ENCODE assay signal across 17 cellular contexts in the genomic region with DNA sequence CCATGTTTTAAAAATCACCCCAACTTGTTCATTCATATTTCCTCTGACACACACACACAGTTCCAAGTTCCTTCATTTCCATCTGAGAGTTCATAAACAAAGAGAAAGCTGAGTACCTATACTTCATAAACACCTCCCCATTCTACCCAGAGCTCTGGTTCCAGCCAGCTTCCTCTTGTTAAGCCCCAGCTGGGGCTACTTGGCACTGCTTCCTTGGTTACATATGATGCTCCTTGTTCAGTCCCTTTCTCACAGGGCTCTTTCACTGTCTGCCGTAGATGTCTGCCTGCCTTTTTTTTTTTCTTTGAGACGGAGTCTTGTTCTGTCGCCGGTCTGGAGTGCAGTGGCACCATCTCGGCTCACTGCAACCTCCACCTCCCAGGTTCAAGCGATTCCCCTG.
DNase-seq lines count a peak whose midpoint lies in the region; ATAC-seq and TF ChIP-seq lines count a peak whose summit lies in the region.
"Had no signal": no experiment of that assay in that cellular context is flagged by ENCODE, and none has a peak within 500 bp of the region (broad histone marks: within the 10 kb centered on the region; RNA-seq: fewer than 3 reads in every experiment).

No MANE protein-coding gene starts in this region.

- no peak for ATAC-seq in activated naive CD8-positive, alpha-beta T cell treated with anti-CD3 and anti-CD28 coated beads, Interleukin-2, amount 50 U/mL, for 24 hours
- ATAC-seq in upper lobe of right lung (peak; percentile 25), GM18498 (IDR thresholded peaks at IDR 0.05; ENCODE audit: unreplicated experiment) (no peak)
- ATAC-seq: activated CD8-positive, alpha-beta memory T cell treated with anti-CD3 and anti-CD28 coated beads, Interleukin-2, amount 10 ng/mL, durations not matched to agents 7 days and 5 days; body of pancreas had no signal

- no peak overlapping the region for H3K4me3 ChIP-seq in upper lobe of right lung
- H3K4me3 ChIP-seq in spleen = peak overlapping the region in 1 of 8 donors; percentile 21
- H3K4me3 ChIP-seq: body of pancreas had no signal

- H3K36me3 ChIP-seq in upper lobe of right lung = no peaks in the 10 kb centered on the region
- H3K36me3 ChIP-seq in spleen = no peaks in the 10 kb centered on the region

- H3K9me3 ChIP-seq in upper lobe of right lung (no peaks in the 10 kb centered on the region), spleen (no peaks in the 10 kb centered on the region)
- H3K9me3 ChIP-seq: body of pancreas had no signal

- no peaks in the 10 kb centered on the region for H3K4me1 ChIP-seq in upper lobe of right lung
- H3K4me1 ChIP-seq in spleen = no peaks in the 10 kb centered on the region
- H3K4me1 ChIP-seq: body of pancreas had no signal

- peaks cover 8% of the 10 kb centered on the region for H3K27me3 ChIP-seq in upper lobe of right lung
- H3K27me3 ChIP-seq in spleen (replicated peaks in 1 of 7) = peaks cover 0 to 19% (median 6%) of the 10 kb centered on the region in 7 donors
- H3K27me3 ChIP-seq: body of pancreas had no signal

- H3K4me3 Mint-ChIP-seq in activated naive CD8-positive, alpha-beta T cell treated with anti-CD3 and anti-CD28 coated beads for 36 hours = no peak overlapping the region
- no peak overlapping the region for H3K4me3 Mint-ChIP-seq in activated naive CD8-positive, alpha-beta T cell treated with anti-CD3 and anti-CD28 coated beads, Interleukin-2, amount 50 U/mL, for 24 hours
- H3K4me3 Mint-ChIP-seq: activated CD8-positive, alpha-beta memory T cell treated with anti-CD3 and anti-CD28 coated beads, Interleukin-2, amount 10 ng/mL, durations not matched to agents 7 days and 5 days had no signal

- H3K27me3 Mint-ChIP-seq in activated naive CD8-positive, alpha-beta T cell treated with anti-CD3 and anti-CD28 coated beads for 36 hours = peaks cover 14% of the 10 kb centered on the region
- peaks cover 14% of the 10 kb centered on the region for H3K27me3 Mint-ChIP-seq in activated naive CD8-positive, alpha-beta T cell treated with anti-CD3 and anti-CD28 coated beads, Interleukin-2, amount 50 U/mL, for 24 hours

- 78 to 89% (median 84%) methylated on average over 6 of the region's 6 CpGs for WGBS in spleen, 5 donors

- TF ChIP-seq POLR2A in spleen (IDR thresholded peaks at IDR 0.05) = no peak

- peak overlapping the region; percentile 12 for H3K27ac Mint-ChIP-seq in activated naive CD8-positive, alpha-beta T cell treated with anti-CD3 and anti-CD28 coated beads for 36 hours
- H3K27ac Mint-ChIP-seq in activated naive CD8-positive, alpha-beta T cell treated with anti-CD3 and anti-CD28 coated beads, Interleukin-2, amount 50 U/mL, for 24 hours = no peak overlapping the region
- H3K27ac Mint-ChIP-seq: activated CD8-positive, alpha-beta memory T cell treated with anti-CD3 and anti-CD28 coated beads, Interleukin-2, amount 10 ng/mL, durations not matched to agents 7 days and 5 days had no signal

- H3K27ac ChIP-seq in upper lobe of right lung = no peak overlapping the region
- no peak overlapping the region for H3K27ac ChIP-seq in spleen
- H3K27ac ChIP-seq: body of pancreas, epithelial cell of prostate had no signal

- TF ChIP-seq CTCF in upper lobe of right lung (IDR thresholded peaks at IDR 0.05) = no peak
- no peak for TF ChIP-seq CTCF in spleen (IDR thresholded peaks at IDR 0.05 in 8 of 11, conservative IDR thresholded peaks at IDR 0.05 in 3 of 11)

- no peak for DNase-seq in activated naive CD8-positive, alpha-beta T cell treated with anti-CD3 and anti-CD28 coated beads for 36 hours
- DNase-seq in activated naive CD8-positive, alpha-beta T cell treated with anti-CD3 and anti-CD28 coated beads, Interleukin-2, amount 50 U/mL, for 24 hours = no peak
- DNase-seq in NCI-H187 treated with DMSO at 0.1 percent for 48 hours (lab: John Stamatoyannopoulos, UW) (peak; percentile 45), RPMI8226 (peak; percentile 42), upper lobe of right lung (no peak), activated gamma-delta T cell treated with Interleukin-2 at 50 U/mL for 16 hours (no peak), spleen (no peak)
- DNase-seq: activated CD8-positive, alpha-beta memory T cell treated with anti-CD3 and anti-CD28 coated beads, Interleukin-2, amount 10 ng/mL, durations not matched to agents 7 days and 5 days; activated naive CD4-positive, alpha-beta T cell treated with Interleukin-2 at 50 U/mL for 16 hours; body of pancreas; cortex of kidney; posterior cingulate gyrus; stimulated activated CD4-positive, alpha-beta T cell treated with anti-CD3 and anti-CD28 coated beads, Interleukin-4, amount 100 ng/mL, for 1 hour; stimulated activated CD8-positive, alpha-beta memory T cell treated with anti-CD3 and anti-CD28 coated beads, Interleukin-4, amount 100 ng/mL, for 48 hours; T-helper 2 cell had no signal

- intact Hi-C loops in upper lobe of right lung (cut with DNase I) = no loop called here
- intact Hi-C loops in spleen (cut with DNase I; ENCODE audit: low total_unique reads) = no loop called here

- no peaks in the 10 kb centered on the region for H3K9me3 Mint-ChIP-seq in activated naive CD8-positive, alpha-beta T cell treated with anti-CD3 and anti-CD28 coated beads for 36 hours
- H3K9me3 Mint-ChIP-seq in activated naive CD8-positive, alpha-beta T cell treated with anti-CD3 and anti-CD28 coated beads, Interleukin-2, amount 50 U/mL, for 24 hours = no peaks in the 10 kb centered on the region

- H3K36me3 Mint-ChIP-seq in activated naive CD8-positive, alpha-beta T cell treated with anti-CD3 and anti-CD28 coated beads for 36 hours = no peaks in the 10 kb centered on the region
- no peaks in the 10 kb centered on the region for H3K36me3 Mint-ChIP-seq in activated naive CD8-positive, alpha-beta T cell treated with anti-CD3 and anti-CD28 coated beads, Interleukin-2, amount 50 U/mL, for 24 hours (ENCODE audit: low read depth)
- H3K36me3 Mint-ChIP-seq: activated CD8-positive, alpha-beta memory T cell treated with anti-CD3 and anti-CD28 coated beads, Interleukin-2, amount 10 ng/mL, durations not matched to agents 7 days and 5 days had no signal

- H3K4me1 Mint-ChIP-seq in activated naive CD8-positive, alpha-beta T cell treated with anti-CD3 and anti-CD28 coated beads for 36 hours = no peaks in the 10 kb centered on the region
- no peaks in the 10 kb centered on the region for H3K4me1 Mint-ChIP-seq in activated naive CD8-positive, alpha-beta T cell treated with anti-CD3 and anti-CD28 coated beads, Interleukin-2, amount 50 U/mL, for 24 hours
- H3K4me1 Mint-ChIP-seq: activated CD8-positive, alpha-beta memory T cell treated with anti-CD3 and anti-CD28 coated beads, Interleukin-2, amount 10 ng/mL, durations not matched to agents 7 days and 5 days had no signal

Comparison
In these comparisons a context has a peak if more than half of its experiments do, and no peak if none do; other contexts are left out.
1. DNase-seq: peak in NCI-H187 treated with DMSO at 0.1 percent for 48 hours (single experiment) and RPMI8226 (single experiment); none in activated naive CD8-positive, alpha-beta T cell treated with anti-CD3 and anti-CD28 coated beads for 36 hours (single experiment), activated naive CD8-positive, alpha-beta T cell treated with anti-CD3 and anti-CD28 coated beads, Interleukin-2, amount 50 U/mL, for 24 hours (single experiment), upper lobe of right lung (single experiment), activated gamma-delta T cell treated with Interleukin-2 at 50 U/mL for 16 hours (single experiment) and spleen (single experiment).